In genomic region chr4:121272526-121272925, GRCh38 we compare ENCODE assay signal across 9 cellular contexts.
DNase-seq lines count a peak whose midpoint lies in the region; ATAC-seq, FAIRE-seq and TF ChIP-seq lines count a peak whose summit lies in the region.
"Had no signal": no experiment of that assay in that cellular context is flagged by ENCODE, and none has a peak within 500 bp of the region (broad histone marks: within the 10 kb centered on the region; RNA-seq: fewer than 3 reads in every experiment).

No MANE protein-coding gene starts in this region.

- intact Hi-C loops in GM12878 (cut with micrococcal nuclease; ENCODE audit: unreplicated experiment) (no loop called here), Right ventricle myocardium inferior (cut with DNase I) (no loop called here)

- no peaks in the 10 kb centered on the region for H3K9me3 ChIP-seq in GM12878 (replicated peaks; ENCODE audit: control insufficient read depth, insufficient read depth, low read length)

- peak; percentile 78 for DNase-seq in DMS53 treated with DMSO at 0.1 percent for 48 hours (lab: John Stamatoyannopoulos, UW; ENCODE audit: unreplicated experiment)
- no peak for DNase-seq in GM12878 (ENCODE audit: low read depth, low spot score)
- DNase-seq in OCI-M1 (lab: John Stamatoyannopoulos, UW) = no peak
- no peak for DNase-seq in HUDEP-2 (lab: John Stamatoyannopoulos, UW; ENCODE audit: unreplicated experiment in 76 of 76)
- no peak for DNase-seq in Right ventricle myocardium inferior (ENCODE audit: missing footprints)
- DNase-seq in GM13976 (ENCODE audit: low spot score) = no peak

- no peak overlapping the region for H2AFZ ChIP-seq in GM12878 (ENCODE audit: control insufficient read depth, low read depth, low read length)

- peak; percentile 76 for ATAC-seq in GM19468 (IDR thresholded peaks at IDR 0.05; ENCODE audit: extremely low read depth, unreplicated experiment)
- ATAC-seq in HG03135 (IDR thresholded peaks at IDR 0.05; ENCODE audit: unreplicated experiment) = peak; percentile 79
- ATAC-seq in GM12878 = peak; percentile 59
- ATAC-seq in Right ventricle myocardium inferior = no peak

- CTCF ChIA-PET in GM12878 (lab: Yijun Ruan, JAX) = interaction anchor here (1.4 to 3.5 kb wide), 5 partner anchors 12 to 121 kb away, joined by 3 to 21 read pairs (median 5); no protein-coding TSS in a partner anchor

- TF ChIP-seq EP300 in GM12878 (IDR thresholded peaks at IDR 0.05; ENCODE audit: borderline replicate concordance in 1 of 2, control insufficient read depth in 1 of 2, low read depth in 2 of 2, low read length in 2 of 2) = no peak

- no peak overlapping the region for H3K27ac ChIP-seq in GM12878 (ENCODE audit: control insufficient read depth, insufficient read depth)
- H3K27ac ChIP-seq: skin epidermis had no signal

- in situ Hi-C loops in GM12878 (cut with MboI) = no loop called here
- in situ Hi-C loops in GM13976 (cut with MboI; ENCODE audit: low sequenced_read_pairs, unreplicated experiment) = no loop called here

- no peak for FAIRE-seq in GM12878 (lab: Jason Lieb, UNC)

- H4K20me1 ChIP-seq in GM12878 (ENCODE audit: control insufficient read depth, insufficient read depth) = no peaks in the 10 kb centered on the region

- SMC1A ChIA-PET in GM12878 (lab: Charles Lee; ENCODE audit: uncharacterized antibody, unreplicated experiment) = interaction anchor here (0.7 to 3.6 kb wide), 5 partner anchors 13 to 80 kb away, joined by 3 to 15 read pairs (median 3); no protein-coding TSS in a partner anchor

- H3K4me2 ChIP-seq in GM12878 (ENCODE audit: control insufficient read depth, insufficient read depth) = no peak overlapping the region

- no TSS peak for BruUV-seq in GM12878 (replicated peaks; lab: Mats Ljungman, UMichigan)

- no peaks in the 10 kb centered on the region for H3K4me1 ChIP-seq in GM12878 (ENCODE audit: control insufficient read depth, insufficient read depth, low read length)

- no peak for TF ChIP-seq RAD21 in GM12878 (IDR thresholded peaks at IDR 0.05; ENCODE audit: insufficient read depth, low read depth, low read length)

- TF ChIP-seq CTCF in GM12878 (IDR thresholded peaks at IDR 0.05 in 2 of 3, conservative IDR thresholded peaks at IDR 0.05 in 1 of 3; ENCODE audit: control insufficient read depth in 2 of 3, extremely low read depth in 1 of 3, insufficient read depth in 1 of 3, low read depth in 3 of 3, low read length in 3 of 3) (no peak), GM13976 (IDR thresholded peaks at IDR 0.05; ENCODE audit: borderline replicate concordance, control extremely low read depth, extremely low read depth, insufficient read depth, missing control alignments) (no peak)

- RAD21 ChIA-PET in GM12878 (lab: Charles Lee; ENCODE audit: unreplicated experiment) = no interaction called here

- no peaks in the 10 kb centered on the region for H3K79me2 ChIP-seq in GM12878 (ENCODE audit: control insufficient read depth, insufficient read depth, low read length)

- WGBS in GM12878 (ENCODE audit: insufficient coverage, insufficient replicate concordance, low lambda C conversion rate, missing lambda C conversion rate) = 0% methylated on average over 2 of the region's 2 CpGs

- H3K27me3 ChIP-seq in GM12878 (replicated peaks in 1 of 2; ENCODE audit: control insufficient read depth in 2 of 2, insufficient read depth in 2 of 2, low read length in 1 of 2) = no peaks in the 10 kb centered on the region

- H3K4me3 ChIP-seq in GM12878 = no peak overlapping the region
- H3K4me3 ChIP-seq: skin epidermis had no signal

- H3K36me3 ChIP-seq in GM12878 (ENCODE audit: control insufficient read depth in 2 of 2, insufficient read depth in 2 of 2, low read length in 1 of 2) = no peaks in the 10 kb centered on the region

- POLR2A ChIA-PET in GM12878 (lab: Charles Lee) = no interaction called here

- no peak overlapping the region for H3K9ac ChIP-seq in GM12878 (ENCODE audit: control insufficient read depth, insufficient read depth, low read length)

- TF ChIP-seq POLR2A in GM12878 (IDR thresholded peaks at IDR 0.05; ENCODE audit: low read depth, low read length) = no peak

TF ChIP-seq in GM12878, 131 proteins besides CTCF, POLR2A, EP300 and RAD21:
- TF ChIP-seq EED (IDR thresholded peaks at IDR 0.05; ENCODE audit: low read depth) (0 out of 2 replicates have a peak, but pooled peaks have one; percentile 15), JUNB (IDR thresholded peaks at IDR 0.05) (peak; percentile 81), ZBED1 (IDR thresholded peaks at IDR 0.05; ENCODE audit: borderline replicate concordance) (peak; percentile 58; the same call in 1 of the 2 replicates), IRF4 (IDR thresholded peaks at IDR 0.05; ENCODE audit: low read depth, low read length) (peak; percentile 60; the same call in 1 of the 2 replicates), CBX5 (IDR thresholded peaks at IDR 0.05; ENCODE audit: low read depth) (no peak), FOXM1 (IDR thresholded peaks at IDR 0.05; ENCODE audit: low read depth, low read length) (0 out of 2 replicates have a peak, but pooled peaks have one; percentile 59), USF2 (IDR thresholded peaks at IDR 0.05; ENCODE audit: borderline replicate concordance, low read depth, low read length) (no peak), SP1 (IDR thresholded peaks at IDR 0.05; ENCODE audit: low read depth, low read length) (no peak), TCF3 (IDR thresholded peaks at IDR 0.05; ENCODE audit: borderline replicate concordance, insufficient read depth, low read depth, low read length) (no peak), PBX3 (IDR thresholded peaks at IDR 0.05; ENCODE audit: insufficient replicate concordance, low read depth, low read length) (no peak), SMAD5 (IDR thresholded peaks at IDR 0.05; ENCODE audit: low read depth) (no peak), NFIC (IDR thresholded peaks at IDR 0.05; ENCODE audit: low read depth, low read length) (peak; percentile 67), NRF1 (conservative IDR thresholded peaks at IDR 0.05; ENCODE audit: low read depth, low read length) (no peak), KDM1A (IDR thresholded peaks at IDR 0.05; ENCODE audit: borderline replicate concordance) (no peak), ATF7 (IDR thresholded peaks at IDR 0.05; ENCODE audit: low read depth) (no peak), RUNX3 (IDR thresholded peaks at IDR 0.05; ENCODE audit: low read length) (peak; percentile 52), ZNF274 (IDR thresholded peaks at IDR 0.05; ENCODE audit: insufficient read depth, insufficient read length) (no peak)
- TF ChIP-seq, protein P1, sequence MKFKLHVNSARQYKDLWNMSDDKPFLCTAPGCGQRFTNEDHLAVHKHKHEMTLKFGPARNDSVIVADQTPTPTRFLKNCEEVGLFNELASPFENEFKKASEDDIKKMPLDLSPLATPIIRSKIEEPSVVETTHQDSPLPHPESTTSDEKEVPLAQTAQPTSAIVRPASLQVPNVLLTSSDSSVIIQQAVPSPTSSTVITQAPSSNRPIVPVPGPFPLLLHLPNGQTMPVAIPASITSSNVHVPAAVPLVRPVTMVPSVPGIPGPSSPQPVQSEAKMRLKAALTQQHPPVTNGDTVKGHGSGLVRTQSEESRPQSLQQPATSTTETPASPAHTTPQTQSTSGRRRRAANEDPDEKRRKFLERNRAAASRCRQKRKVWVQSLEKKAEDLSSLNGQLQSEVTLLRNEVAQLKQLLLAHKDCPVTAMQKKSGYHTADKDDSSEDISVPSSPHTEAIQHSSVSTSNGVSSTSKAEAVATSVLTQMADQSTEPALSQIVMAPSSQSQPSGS (IDR thresholded peaks at IDR 0.05; ENCODE audit: low read length) = peak; percentile 75
